In genomic region chr6:52596371-52597028, GRCh38 we compare ENCODE assay signal across 10 cellular contexts. TPM values are rescaled to one million over a fixed set of nuclear protein-coding genes. Genes with fewer than 3 reads are reported as not detected.
DNase-seq lines count a peak whose midpoint lies in the region; TF ChIP-seq lines count a peak whose summit lies in the region.
"Had no signal": no experiment of that assay in that cellular context is flagged by ENCODE, and none has a peak within 500 bp of the region (broad histone marks: within the 10 kb centered on the region; RNA-seq: fewer than 3 reads in every experiment).

No MANE protein-coding gene starts in this region.

- TF ChIP-seq CTCF in OCI-LY1 (IDR thresholded peaks at IDR 0.05; ENCODE audit: low read length) (no peak), fibroblast of pulmonary artery (IDR thresholded peaks at IDR 0.05; ENCODE audit: low read length, missing control alignments) (no peak)

- no peaks in the 10 kb centered on the region for H3K9me2 ChIP-seq in OCI-LY1 (ENCODE audit: low read depth, low read length)

- H3K36me3 ChIP-seq in OCI-LY1 (ENCODE audit: insufficient read depth, low read length) (no peaks in the 10 kb centered on the region), skeletal muscle tissue (ENCODE audit: control insufficient read depth in 3 of 3, insufficient read depth in 3 of 3, low read length in 3 of 3) (no peaks in the 10 kb centered on the region)

- H3K27me3 ChIP-seq in OCI-LY1 (ENCODE audit: insufficient read depth, low read length), result no peaks in the 10 kb centered on the region
- no peaks in the 10 kb centered on the region for H3K27me3 ChIP-seq in skeletal muscle tissue (ENCODE audit: control insufficient read depth in 3 of 3, insufficient read depth in 3 of 3, low read length in 3 of 3)

- peak overlapping the region; percentile 56 for H3K4me2 ChIP-seq in OCI-LY1 (ENCODE audit: low read length)

- no peak overlapping the region for H3K4me3 ChIP-seq in OCI-LY1 (ENCODE audit: low read depth, low read length, poor library complexity, severe bottlenecking)
- no peak overlapping the region for H3K4me3 ChIP-seq in fibroblast of pulmonary artery (replicated peaks; ENCODE audit: low read depth, low read length)
- H3K4me3 ChIP-seq in skeletal muscle tissue (ENCODE audit: low read length in 3 of 3), result no peak overlapping the region

- peak overlapping the region; percentile 97 for H3K27ac ChIP-seq in OCI-LY1 (ENCODE audit: low read depth, low read length, poor library complexity, severe bottlenecking)
- peak overlapping the region; percentile 68 for H3K27ac ChIP-seq in skeletal muscle tissue (ENCODE audit: low read depth, low read length)

- H3K9ac ChIP-seq in OCI-LY1 (ENCODE audit: low read length), result peak overlapping the region; percentile 42
- no peak overlapping the region for H3K9ac ChIP-seq in skeletal muscle tissue (ENCODE audit: low read depth in 1 of 3, low read length in 3 of 3)

- H3K9me3 ChIP-seq in OCI-LY1 (ENCODE audit: low read length) (no peaks in the 10 kb centered on the region), skeletal muscle tissue (ENCODE audit: control insufficient read depth in 3 of 3, low read length in 3 of 3) (no peaks in the 10 kb centered on the region)

- no peaks in the 10 kb centered on the region for H3K79me2 ChIP-seq in OCI-LY1 (ENCODE audit: insufficient read depth, low read length)

- H2AFZ ChIP-seq in OCI-LY1 (ENCODE audit: low read length), result no peak overlapping the region

- H3F3A ChIP-seq in OCI-LY1 (ENCODE audit: insufficient read depth, low read length), result no peaks in the 10 kb centered on the region

- no peaks in the 10 kb centered on the region for H4K20me1 ChIP-seq in OCI-LY1 (ENCODE audit: insufficient read depth, low read length)

- DNase-seq in GM03348 (ENCODE audit: low spot score) (peak; percentile 68), fibroblast of pulmonary artery (ENCODE audit: low read depth) (peak; percentile 89), middle frontal gyrus (ENCODE audit: extremely low spot score, low spot score) (no peak), retina (no peak), NCI-H1436 (lab: John Stamatoyannopoulos, UW) (no peak)
- DNase-seq in activated CD4-positive, CD25-positive, alpha-beta regulatory T cell treated with anti-CD3 and anti-CD28 coated beads, Interleukin-2, amount 50 U/mL, for 72 hours, result no peak
- DNase-seq: activated naive CD4-positive, alpha-beta T cell treated with anti-CD3 and anti-CD28 coated beads for 36 hours; NCI-H510A treated with DMSO at 0.1 percent for 48 hours had no signal

- peaks cover 86% of the 10 kb centered on the region for H3K4me1 ChIP-seq in OCI-LY1 (ENCODE audit: insufficient read depth, low read length, severe bottlenecking)
- H3K4me1 ChIP-seq in skeletal muscle tissue (ENCODE audit: control insufficient read depth in 3 of 3, insufficient read depth in 3 of 3, low read length in 3 of 3), result peaks cover 11 to 22% (median 14%) of the 10 kb centered on the region in 3 donors

RNA-seq across cellular contexts. Expression of gene TRAM2, which starts 19.6 kb away (rescaled TPM):
- 13.6 TPM for total RNA-seq in skeletal muscle tissue

Comparison
In these comparisons a context has a peak if more than half of its experiments do, and no peak if none do; other contexts are left out.
1. DNase-seq: peak in GM03348 (single experiment) and fibroblast of pulmonary artery (single experiment); none in middle frontal gyrus (single experiment), retina (single experiment), activated CD4-positive, CD25-positive, alpha-beta regulatory T cell treated with anti-CD3 and anti-CD28 coated beads, Interleukin-2, amount 50 U/mL, for 72 hours (single experiment) and NCI-H1436 (single experiment).